Comparison of ENCODE assay signal across 8 cellular contexts in the genomic region with DNA sequence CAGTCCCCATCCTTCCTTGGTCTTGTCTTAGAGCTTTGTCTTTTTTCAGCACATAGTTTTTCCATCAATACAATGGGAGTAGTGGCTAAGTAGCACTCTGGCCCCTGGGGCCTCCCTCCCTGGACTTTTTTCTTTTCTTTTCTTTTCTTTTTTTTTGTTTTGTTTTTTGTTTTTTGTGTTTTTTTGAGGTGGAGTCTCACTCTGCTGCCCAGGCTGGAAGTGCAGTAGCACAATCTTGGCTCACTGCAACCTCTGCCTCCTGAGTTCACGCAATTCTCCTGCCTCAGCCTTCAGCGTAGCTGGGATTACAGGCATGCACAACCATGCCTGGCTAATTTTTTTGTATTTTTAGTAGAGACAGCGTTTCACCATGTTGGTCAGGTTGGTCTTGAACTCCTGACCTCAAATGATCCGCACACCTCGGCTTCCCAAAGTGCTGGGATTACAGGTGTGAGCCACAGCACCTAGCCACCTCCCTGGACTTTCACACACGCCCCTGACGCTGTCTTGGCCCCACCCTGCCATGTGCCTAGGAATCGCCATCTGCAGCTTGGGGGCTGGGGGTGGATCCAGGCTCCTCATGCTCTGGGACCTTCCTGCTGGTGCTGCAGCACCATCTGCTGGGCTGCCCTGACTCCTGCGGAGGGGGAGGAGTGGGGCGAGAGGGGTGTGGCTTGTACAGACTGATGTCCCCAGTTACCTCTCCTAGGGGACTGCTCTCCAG. TPM values are rescaled to one million over a fixed set of nuclear protein-coding genes. Genes with fewer than 3 reads are reported as not detected.
DNase-seq lines count a peak whose midpoint lies in the region; FAIRE-seq and TF ChIP-seq lines count a peak whose summit lies in the region.

No MANE protein-coding gene starts in this region.

- H3K4me3 ChIP-seq in AG10803 (ENCODE audit: low read length) (no peak overlapping the region; the same call in 1 of the 2 replicates), MM.1S (ENCODE audit: low read length) (peak overlapping the region; percentile 95)

- peak; percentile 95 for TF ChIP-seq CTCF in AG10803 (conservative IDR thresholded peaks at IDR 0.05; ENCODE audit: low read length)
- peak; percentile 96 for TF ChIP-seq CTCF in MM.1S (IDR thresholded peaks at IDR 0.05; ENCODE audit: low read length)

- FAIRE-seq in GM19239 (lab: Jason Lieb, UNC), result peak; percentile 86

- no peaks in the 10 kb centered on the region for H3K27me3 ChIP-seq in MM.1S (replicated peaks; ENCODE audit: insufficient read depth, low read length)

- no peak overlapping the region for H2AFZ ChIP-seq in MM.1S (ENCODE audit: low read length)

- H3K9me2 ChIP-seq in MM.1S (replicated peaks; ENCODE audit: insufficient read depth, low read length), result no peaks in the 10 kb centered on the region

- peaks cover 88% of the 10 kb centered on the region for H3K79me2 ChIP-seq in MM.1S (ENCODE audit: low read length)

- peaks cover 39% of the 10 kb centered on the region for H3K36me3 ChIP-seq in MM.1S (replicated peaks; ENCODE audit: insufficient read depth, low read length)

- peaks cover 27% of the 10 kb centered on the region for H3K4me1 ChIP-seq in MM.1S (ENCODE audit: low read length)

- in situ Hi-C loops in SK-MEL-5 (cut with HindIII; ENCODE audit: low pct_unique_long_range_greater_than_20kb, low sequenced_read_pairs), result no loop called here

- no peaks in the 10 kb centered on the region for H3K9me3 ChIP-seq in MM.1S (replicated peaks; ENCODE audit: insufficient read depth, low read length)

- DNase-seq in AG10803 (ENCODE audit: low read depth) (peak; percentile 86), GM19239 (ENCODE audit: insufficient read length, low spot score) (peak; percentile 93), MM.1S (peak; percentile 95), SK-MEL-5 (ENCODE audit: low read depth, low spot score) (peak; percentile 94), foreskin melanocyte (peak; percentile 73), nucleus accumbens (lab: John Stamatoyannopoulos, UW) (peak in 55 of 56 donors; percentile 38 to 90 (median 76)), stromal cell of bone marrow (ENCODE audit: low read depth) (peak; percentile 82)
- DNase-seq in activated naive CD4-positive, alpha-beta T cell (lab: John Stamatoyannopoulos, UW), result peak; percentile 36 to 78 (median 60)

- H3K4me2 ChIP-seq in MM.1S (ENCODE audit: low read depth, low read length), result peak overlapping the region; percentile 93

- H3K9ac ChIP-seq in MM.1S (ENCODE audit: low read length), result peak overlapping the region; percentile 98

- H3F3A ChIP-seq in MM.1S (ENCODE audit: insufficient read depth, low read length), result peaks cover 37% of the 10 kb centered on the region

- H3K27ac ChIP-seq in MM.1S (ENCODE audit: low read length), result peak overlapping the region; percentile 83; the same call in 1 of the 2 replicates

- peaks cover 55% of the 10 kb centered on the region for H4K20me1 ChIP-seq in MM.1S (ENCODE audit: insufficient read depth, low read length)

RNA-seq across cellular contexts. Expression of gene C15orf39, which starts 2.8 kb away (rescaled TPM):
- total RNA-seq in SK-MEL-5 (2014; rRNA removed; shearing (Covaris generic)), result 10.1 and 12.6 TPM in 2 replicates
- polyA plus RNA-seq in SK-MEL-5 (2015; cell fraction: cytosol; rRNA removed), result 27.2 and 47.2 TPM in 2 replicates
- 7.8 and 9.2 TPM in 2 replicates for polyA plus RNA-seq in SK-MEL-5 (2015; cell fraction: nucleus; rRNA removed)

RNA-seq across cellular contexts. Expression of gene GOLGA6C, which starts 53.6 kb away (rescaled TPM):
- not detected in 2 replicates for total RNA-seq in SK-MEL-5 (2014; rRNA removed; shearing (Covaris generic))
- not detected in 2 replicates for polyA plus RNA-seq in SK-MEL-5 (2015; cell fraction: cytosol; rRNA removed)
- not detected in 2 replicates for polyA plus RNA-seq in SK-MEL-5 (2015; cell fraction: nucleus; rRNA removed)
